Comparison of ENCODE assay signal across 10 cellular contexts in the genomic region with DNA sequence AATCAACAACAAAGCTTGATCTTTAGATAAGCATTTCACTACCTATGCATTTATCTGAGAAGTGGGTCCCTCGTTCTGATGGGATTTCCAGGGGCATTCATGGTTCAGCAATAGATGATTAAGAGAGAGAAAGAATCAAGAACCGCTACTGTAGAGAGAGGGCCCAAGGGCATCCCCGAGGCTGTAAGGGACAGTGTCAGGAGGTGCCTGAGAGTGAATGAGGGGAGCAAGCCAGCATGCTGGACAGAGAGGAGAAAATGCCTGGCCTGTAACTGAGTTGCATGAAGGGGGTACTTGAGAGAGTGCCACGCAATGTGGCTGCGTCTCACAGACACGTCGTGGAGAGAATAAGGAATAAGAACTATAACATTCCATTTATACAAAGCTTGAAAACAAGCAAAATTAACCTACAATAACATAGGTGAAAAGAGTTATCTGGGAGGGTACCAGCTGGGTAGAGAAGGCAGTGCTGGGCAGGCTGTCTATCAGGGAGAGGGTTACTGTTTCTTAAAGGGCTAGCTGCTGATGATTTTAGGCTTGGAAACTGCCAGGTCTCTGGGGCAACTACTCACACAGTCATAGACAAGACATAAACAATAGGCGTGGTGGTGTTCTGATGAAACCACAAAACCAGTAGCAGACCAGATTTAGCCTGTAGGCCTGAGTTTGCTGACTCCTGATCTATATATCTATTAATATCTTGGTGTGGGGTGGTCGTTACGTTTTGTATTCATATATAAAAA.
A peak's percentile ranks its signal among the peaks of the same experiment; 100 is the strongest.
DNase-seq lines count a peak whose midpoint lies in the region; ATAC-seq and TF ChIP-seq lines count a peak whose summit lies in the region.
"Had no signal": no experiment of that assay in that cellular context is flagged by ENCODE, and none has a peak within 500 bp of the region (broad histone marks: within the 10 kb centered on the region; RNA-seq: fewer than 3 reads in every experiment).

No MANE protein-coding gene starts in this region.

- peaks cover 43% of the 10 kb centered on the region for H3K4me1 Mint-ChIP-seq in T-helper 2 cell treated with Interferon-gamma antibody and Interleukin-4, amounts not matched to agents 5 μg/mL and 100 μg/mL, for 36 hours (ENCODE audit: low read depth)

- peaks cover 4% of the 10 kb centered on the region for H3K9me3 Mint-ChIP-seq in T-helper 2 cell treated with Interferon-gamma antibody and Interleukin-4, amounts not matched to agents 5 μg/mL and 100 μg/mL, for 36 hours

- H3K27me3 Mint-ChIP-seq in T-helper 2 cell treated with Interferon-gamma antibody and Interleukin-4, amounts not matched to agents 5 μg/mL and 100 μg/mL, for 36 hours (ENCODE audit: low read depth): no peaks in the 10 kb centered on the region

- DNase-seq in AG08395 (ENCODE audit: low spot score) (peak; percentile 84), foreskin fibroblast (peak; percentile 35 to 67), DMS79 (lab: John Stamatoyannopoulos, UW) (no peak), HuH-7.5 (ENCODE audit: low spot score) (no peak), SHP77 (lab: John Stamatoyannopoulos, UW) (no peak)
- no peak for DNase-seq in T-helper 2 cell treated with Interferon-gamma antibody and Interleukin-4, amounts not matched to agents 5 μg/mL and 100 μg/mL, for 36 hours (ENCODE audit: low spot score)

- no peak for TF ChIP-seq CTCF in foreskin fibroblast (IDR thresholded peaks at IDR 0.05; ENCODE audit: low read depth, low read length)

- no peaks in the 10 kb centered on the region for H3K36me3 Mint-ChIP-seq in T-helper 2 cell treated with Interferon-gamma antibody and Interleukin-4, amounts not matched to agents 5 μg/mL and 100 μg/mL, for 36 hours (ENCODE audit: low read depth)

- ATAC-seq in GM18498 (IDR thresholded peaks at IDR 0.05; ENCODE audit: unreplicated experiment) (peak; percentile 69), GM18907 (IDR thresholded peaks at IDR 0.05; ENCODE audit: unreplicated experiment) (no peak)

- no peak overlapping the region for H3K4me3 ChIP-seq in foreskin fibroblast (ENCODE audit: low read depth in 1 of 2, low read length in 2 of 2)
- H3K4me3 ChIP-seq: SK-N-MC had no signal

- peak overlapping the region; percentile 62 for H3K27ac Mint-ChIP-seq in T-helper 2 cell treated with Interferon-gamma antibody and Interleukin-4, amounts not matched to agents 5 μg/mL and 100 μg/mL, for 36 hours

- H3K4me3 Mint-ChIP-seq in T-helper 2 cell treated with Interferon-gamma antibody and Interleukin-4, amounts not matched to agents 5 μg/mL and 100 μg/mL, for 36 hours: peak overlapping the region; percentile 15
- H3K4me3 Mint-ChIP-seq: neural crest cell had no signal

Comparison
In these comparisons a context has a peak if more than half of its experiments do, and no peak if none do; other contexts are left out.
1. DNase-seq: peak in AG08395 (single experiment) and foreskin fibroblast (2 of 2); none in T-helper 2 cell treated with Interferon-gamma antibody and Interleukin-4, amounts not matched to agents 5 μg/mL and 100 μg/mL, for 36 hours (single experiment), DMS79 (single experiment), HuH-7.5 (single experiment) and SHP77 (0 of 2).